Comparison of ENCODE assay signal across 1 cellular context in genomic region chr6:43045371-43045930, GRCh38.
A peak's percentile ranks its signal among the peaks of the same experiment; 100 is the strongest.
TF ChIP-seq lines count a peak whose summit lies in the region.

No MANE protein-coding gene starts in this region.

TF ChIP-seq in HepG2, 621 proteins besides CTCF, POLR2A, EP300 and RAD21:
- TF ChIP-seq PRDM10 (CRISPR knock-in tag; IDR thresholded peaks at IDR 0.05; ENCODE audit: low read depth) (no peak), ZNF280B (CRISPR knock-in tag; IDR thresholded peaks at IDR 0.05; ENCODE audit: borderline replicate concordance) (0 out of 2 replicates have a peak, but pooled peaks have one; percentile 20), AGO2 (optimal IDR thresholded peaks at IDR 0.05; ENCODE audit: low read depth, low read length) (peak; percentile 49), ZBTB33 (CRISPR knock-in tag; IDR thresholded peaks at IDR 0.05) (peak; percentile 91)
